1 cellular context compared by ENCODE assay signal in the genomic region with DNA sequence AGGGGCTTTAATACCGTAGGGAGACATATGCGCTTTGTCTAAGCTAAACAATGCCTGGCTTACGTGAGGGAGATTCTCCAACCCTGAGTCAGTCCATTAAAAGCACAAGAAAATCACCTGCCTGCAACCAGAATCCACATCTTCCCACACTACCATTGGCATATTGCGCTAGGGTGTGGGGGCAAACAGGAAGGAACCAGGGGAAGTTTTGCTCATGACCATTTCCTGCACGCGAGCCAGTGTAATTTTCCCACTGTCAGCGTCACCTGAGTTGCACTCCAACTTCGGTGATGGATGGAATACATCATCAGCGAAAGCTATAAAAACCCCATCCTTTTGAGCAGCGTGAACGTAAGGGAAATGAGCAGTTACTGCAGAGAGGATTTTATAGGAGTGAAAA.
TF ChIP-seq lines count a peak whose summit lies in the region.

No MANE protein-coding gene starts in this region.

TF ChIP-seq in H1, 55 proteins besides CTCF, POLR2A, EP300 and RAD21:
- no peak for TF ChIP-seq CREB1 (IDR thresholded peaks at IDR 0.05)
- no peak for TF ChIP-seq FOSL1 (IDR thresholded peaks at IDR 0.05; ENCODE audit: insufficient read depth, low read depth, low read length)
- TF ChIP-seq YY1 (IDR thresholded peaks at IDR 0.05; ENCODE audit: low read depth, low read length): no peak
- no peak for TF ChIP-seq KDM5A (IDR thresholded peaks at IDR 0.05; ENCODE audit: low read length)
- no peak for TF ChIP-seq KDM1A (IDR thresholded peaks at IDR 0.05; ENCODE audit: borderline replicate concordance, low read length)
- no peak for TF ChIP-seq JUN (IDR thresholded peaks at IDR 0.05; ENCODE audit: low read depth, low read length)
- TF ChIP-seq, protein P1, sequence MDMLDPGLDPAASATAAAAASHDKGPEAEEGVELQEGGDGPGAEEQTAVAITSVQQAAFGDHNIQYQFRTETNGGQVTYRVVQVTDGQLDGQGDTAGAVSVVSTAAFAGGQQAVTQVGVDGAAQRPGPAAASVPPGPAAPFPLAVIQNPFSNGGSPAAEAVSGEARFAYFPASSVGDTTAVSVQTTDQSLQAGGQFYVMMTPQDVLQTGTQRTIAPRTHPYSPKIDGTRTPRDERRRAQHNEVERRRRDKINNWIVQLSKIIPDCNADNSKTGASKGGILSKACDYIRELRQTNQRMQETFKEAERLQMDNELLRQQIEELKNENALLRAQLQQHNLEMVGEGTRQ (IDR thresholded peaks at IDR 0.05; ENCODE audit: low read length): no peak
- TF ChIP-seq SIN3A (conservative IDR thresholded peaks at IDR 0.05 in 1 of 2, IDR thresholded peaks at IDR 0.05 in 1 of 2; ENCODE audit: low read depth in 1 of 2, low read length in 2 of 2): no peak
- TF ChIP-seq SUZ12 (IDR thresholded peaks at IDR 0.05; ENCODE audit: low read length): no peak
- no peak for TF ChIP-seq CEBPB (IDR thresholded peaks at IDR 0.05; ENCODE audit: low read depth, low read length)
- no peak for TF ChIP-seq CBX8 (IDR thresholded peaks at IDR 0.05; ENCODE audit: borderline replicate concordance, low read depth, low read length)
- TF ChIP-seq RFX5 (IDR thresholded peaks at IDR 0.05; ENCODE audit: borderline replicate concordance, low read depth, low read length): no peak
- no peak for TF ChIP-seq SP1 (IDR thresholded peaks at IDR 0.05; ENCODE audit: low read depth, low read length)
- no peak for TF ChIP-seq CTBP2 (IDR thresholded peaks at IDR 0.05; ENCODE audit: borderline replicate concordance, insufficient read depth, insufficient read length, low read length)
- no peak for TF ChIP-seq TAF7 (optimal IDR thresholded peaks at IDR 0.05; ENCODE audit: borderline replicate concordance, low read depth, low read length)
- TF ChIP-seq KDM4A (IDR thresholded peaks at IDR 0.05; ENCODE audit: low read depth, low read length, severe bottlenecking): no peak
- TF ChIP-seq TCF12 (IDR thresholded peaks at IDR 0.05; ENCODE audit: low read depth, low read length): no peak
